Comparison of ENCODE assay signal across 24 cellular contexts in genomic region chr1:167126317-167126716, GRCh38. TPM values are rescaled to one million over a fixed set of nuclear protein-coding genes. Genes with fewer than 3 reads are reported as not detected.
A peak's percentile ranks its signal among the peaks of the same experiment; 100 is the strongest.
DNase-seq lines count a peak whose midpoint lies in the region; ATAC-seq, FAIRE-seq and TF ChIP-seq lines count a peak whose summit lies in the region.
"Had no signal": no experiment of that assay in that cellular context is flagged by ENCODE, and none has a peak within 500 bp of the region (broad histone marks: within the 10 kb centered on the region; RNA-seq: fewer than 3 reads in every experiment).

No MANE protein-coding gene starts in this region.

- H3K79me2 ChIP-seq in H1 (ENCODE audit: control insufficient read depth in 1 of 2, insufficient read depth in 2 of 2, low read length in 2 of 2): no peaks in the 10 kb centered on the region

- peak overlapping the region; percentile 24 for H2AK9ac ChIP-seq in IMR-90 (replicated peaks; ENCODE audit: low read depth, low read length, poor library complexity)

- CTCF ChIA-PET in IMR-90 (lab: Yijun Ruan, JAX): no interaction called here
- CTCF ChIA-PET in H1 (lab: Charles Lee; ENCODE audit: partially characterized antibody): interaction anchor here (0.8 to 8.0 kb wide), 9 partner anchors 10 to 66 kb away, joined by 3 to 81 read pairs (median 4); no protein-coding TSS in a partner anchor

- H3K14ac ChIP-seq in IMR-90 (replicated peaks; ENCODE audit: low read depth, low read length) (no peak overlapping the region), H1 (ENCODE audit: insufficient read length) (no peak overlapping the region)

- in situ Hi-C loops in IMR-90 (cut with MboI; ENCODE audit: low sequenced_read_pairs): no loop called here

- H4K5ac ChIP-seq in IMR-90 (ENCODE audit: low read depth, low read length) (no peak overlapping the region), H1 (ENCODE audit: insufficient read length, low read depth, low read length) (no peak overlapping the region)

- H2BK120ac ChIP-seq in IMR-90 (ENCODE audit: low read depth, low read length) (no peak overlapping the region), H1 (replicated peaks; ENCODE audit: low read depth, low read length) (no peak overlapping the region)

- H3K23ac ChIP-seq in IMR-90 (ENCODE audit: low read depth, low read length) (no peak overlapping the region), H1 (ENCODE audit: insufficient read length) (no peak overlapping the region)

- H2BK15ac ChIP-seq in IMR-90 (ENCODE audit: low read depth, low read length) (no peak overlapping the region), H1 (ENCODE audit: low read length) (no peak overlapping the region)

- H3K4ac ChIP-seq in IMR-90 (ENCODE audit: low read depth, low read length): no peak overlapping the region
- H3K4ac ChIP-seq in H1 (replicated peaks; ENCODE audit: insufficient read length, low read depth, low read length): no peak overlapping the region

- H3K9me3 ChIP-seq in IMR-90 (ENCODE audit: control insufficient read depth, insufficient read depth, low read length): no peaks in the 10 kb centered on the region
- H3K9me3 ChIP-seq in H1 (ENCODE audit: insufficient read depth in 2 of 2, low read depth in 1 of 2, low read length in 1 of 2): no peaks in the 10 kb centered on the region
- H3K9me3 ChIP-seq in psoas muscle: no peaks in the 10 kb centered on the region
- H3K9me3 ChIP-seq: SJCRH30 had no signal

- peaks cover 5% of the 10 kb centered on the region for H3K23me2 ChIP-seq in H1 (ENCODE audit: low read depth, low read length)

- no peaks in the 10 kb centered on the region for H3K9me1 ChIP-seq in IMR-90 (ENCODE audit: insufficient read depth, low read length)

- H3K27ac ChIP-seq in C4-2B (peak overlapping the region; percentile 73), IMR-90 (ENCODE audit: insufficient read depth, low read length) (no peak overlapping the region), H1 (ENCODE audit: low read depth, low read length) (no peak overlapping the region), psoas muscle (peak overlapping the region; percentile 12)
- H3K27ac ChIP-seq: HL-60, PC-9, SJCRH30 had no signal

- H2BK20ac ChIP-seq in IMR-90 (ENCODE audit: low read depth, low read length): no peak overlapping the region
- H2BK20ac ChIP-seq in H1 (ENCODE audit: low read length): no peak overlapping the region

- H3K56ac ChIP-seq in IMR-90 (ENCODE audit: extremely low read depth, insufficient read depth, low read length): no peak overlapping the region
- H3K56ac ChIP-seq in H1 (replicated peaks; ENCODE audit: insufficient read length, low read depth, low read length): no peak overlapping the region

- dilution Hi-C loops in IMR-90 (cut with HindIII; ENCODE audit: low sequenced_read_pairs, unreplicated experiment): no loop called here

- H3K4me3 ChIP-seq in IMR-90 (ENCODE audit: insufficient read depth, low read depth, low read length) (no peak overlapping the region), H1 (ENCODE audit: extremely low read depth in 1 of 4, insufficient read depth in 2 of 4, low read depth in 3 of 4, low read length in 4 of 4) (no peak overlapping the region), psoas muscle (no peak overlapping the region)
- H3K4me3 ChIP-seq: PC-9, SJCRH30 had no signal

- H2BK5ac ChIP-seq in IMR-90 (ENCODE audit: low read depth, low read length, poor library complexity, severe bottlenecking): no peak overlapping the region
- H2BK5ac ChIP-seq in H1 (ENCODE audit: low read depth, low read length): no peak overlapping the region; the same call in 1 of the 2 replicates

- no peak overlapping the region for H2AK5ac ChIP-seq in IMR-90 (ENCODE audit: low read depth, low read length)
- no peak overlapping the region for H2AK5ac ChIP-seq in H1 (ENCODE audit: low read depth, low read length)

- BruUV-seq in IMR-90 (replicated peaks; lab: Mats Ljungman, UMichigan): no TSS peak

- TF ChIP-seq RAD21 in IMR-90 (IDR thresholded peaks at IDR 0.05; ENCODE audit: low read length): no peak
- no peak for TF ChIP-seq RAD21 in H1 (IDR thresholded peaks at IDR 0.05 in 1 of 2, conservative IDR thresholded peaks at IDR 0.05 in 1 of 2; ENCODE audit: low read depth in 2 of 2, low read length in 2 of 2)

- no peak overlapping the region for H2AFZ ChIP-seq in IMR-90 (replicated peaks; ENCODE audit: low read length, poor library complexity)
- H2AFZ ChIP-seq in H1 (ENCODE audit: low read length): no peak overlapping the region
- H2AFZ ChIP-seq: PC-9 had no signal

- no peak overlapping the region for H3K4me2 ChIP-seq in IMR-90 (ENCODE audit: low read depth, low read length)
- H3K4me2 ChIP-seq in H1 (ENCODE audit: insufficient read depth in 1 of 2, low read depth in 2 of 2, low read length in 2 of 2): no peak overlapping the region
- H3K4me2 ChIP-seq: PC-9 had no signal

- H3K9ac ChIP-seq in IMR-90 (ENCODE audit: low read depth, low read length) (no peak overlapping the region), H1 (replicated peaks in 1 of 4; ENCODE audit: extremely low read depth in 1 of 4, low read depth in 3 of 4, low read length in 3 of 4) (no peak overlapping the region)

- TF ChIP-seq POLR2A in IMR-90 (IDR thresholded peaks at IDR 0.05; ENCODE audit: low read depth, low read length) (no peak), H1 (IDR thresholded peaks at IDR 0.05; ENCODE audit: control extremely low read depth in 1 of 2, low read depth in 2 of 2, low read length in 2 of 2) (no peak)

- H4K20me1 ChIP-seq in IMR-90 (ENCODE audit: insufficient read depth, low read length) (no peaks in the 10 kb centered on the region), H1 (replicated peaks in 1 of 2; ENCODE audit: control insufficient read depth in 1 of 2, insufficient read depth in 2 of 2, low read length in 2 of 2) (no peaks in the 10 kb centered on the region)

- TF ChIP-seq EP300 in H1 (IDR thresholded peaks at IDR 0.05; ENCODE audit: borderline replicate concordance in 1 of 2, low read depth in 2 of 2, low read length in 2 of 2): no peak

- H3K79me1 ChIP-seq in IMR-90 (ENCODE audit: low read depth in 1 of 2, low read length in 2 of 2) (no peaks in the 10 kb centered on the region), H1 (ENCODE audit: low read depth, low read length) (no peaks in the 10 kb centered on the region)

- no peak overlapping the region for H2BK12ac ChIP-seq in H1 (ENCODE audit: low read depth, low read length)

- no peak overlapping the region for H4K8ac ChIP-seq in IMR-90 (ENCODE audit: low read depth in 2 of 2, low read length in 2 of 2)
- H4K8ac ChIP-seq in H1 (ENCODE audit: extremely low read depth, insufficient read depth, low read length): 0 out of 2 replicates have a peak overlapping the region, but pooled peaks have one; percentile 4

- POLR2A ChIA-PET in IMR-90 (lab: Charles Lee; ENCODE audit: unreplicated experiment) (no interaction called here), H1 (lab: Charles Lee; ENCODE audit: partially characterized antibody) (interaction anchor here (0.6 to 4.3 kb wide), 3 partner anchors 9 to 420 kb away, joined by 3 to 20 read pairs (median 13); partner anchors contain the start of gene POU2F1)

- H4K91ac ChIP-seq in IMR-90 (ENCODE audit: insufficient read depth, low read depth, low read length) (no peak overlapping the region), H1 (replicated peaks; ENCODE audit: insufficient read length, low read length) (no peak overlapping the region)

- no peak for ATAC-seq in IMR-90 (ENCODE audit: low read depth)
- no peak for ATAC-seq in psoas muscle
- no peak for ATAC-seq in SK-N-SH treated with all-trans-retinoic acid at 6 μM for 48 hours
- no peak for ATAC-seq in GM19397 (IDR thresholded peaks at IDR 0.05; ENCODE audit: unreplicated experiment)
- ATAC-seq: HCT116, Right ventricle myocardium inferior had no signal

- DNase-seq in IMR-90: no peak
- DNase-seq in H1 (ENCODE audit: low read depth in 1 of 2, low spot score in 2 of 2): no peak
- DNase-seq in psoas muscle: no peak
- no peak for DNase-seq in DMS153 (lab: John Stamatoyannopoulos, UW)
- DNase-seq: CD8-positive, alpha-beta memory T cell; DMS 273 treated with DMSO at 0.1 percent for 48 hours; GOT3; NCI-H1092; NCI-H1417 treated with DMSO at 0.1 percent for 48 hours; NCI-H1930; NCI-H446; NCI-H524 treated with DMSO at 0.1 percent for 48 hours; NCI-H82; NK-92 treated with Interleukin-12 subunit alpha and Interleukin-12 subunit beta, amount 100 ng/mL, for 24 hours; PC-9; SJCRH30 had no signal

- WGBS in IMR-90 (ENCODE audit: extremely low coverage in 2 of 2, insufficient read length in 1 of 2), 2 experiments: 86% methylated on average over 11 of the region's 28 CpGs; no CpG with 5 or more reads in 1 of the 2 experiments
- WGBS in H1 (ENCODE audit: extremely low coverage in 1 of 2, insufficient coverage in 1 of 2, insufficient read length in 1 of 2, insufficient replicate concordance in 2 of 2, low coverage in 1 of 2, low lambda C conversion rate in 2 of 2, missing lambda C conversion rate in 1 of 2), 2 experiments: 95% methylated on average over 18 of the region's 28 CpGs; no CpG with 5 or more reads in 1 of the 2 experiments
- 89 to 94% (median 91%) methylated on average over 28 of the region's 28 CpGs for WGBS in psoas muscle, 3 donors

- H3K36me3 ChIP-seq in IMR-90 (ENCODE audit: control insufficient read depth, insufficient read depth, low read length): no peaks in the 10 kb centered on the region
- H3K36me3 ChIP-seq in H1 (ENCODE audit: control insufficient read depth in 2 of 4, insufficient read depth in 4 of 4, low read length in 3 of 4): no peaks in the 10 kb centered on the region
- peaks cover 0 to 89% of the 10 kb centered on the region in 2 donors for H3K36me3 ChIP-seq in psoas muscle (ENCODE audit: insufficient read depth in 1 of 2, low read depth in 1 of 2)

- no peak overlapping the region for H3K18ac ChIP-seq in IMR-90 (ENCODE audit: low read depth, low read length)
- H3K18ac ChIP-seq in H1 (ENCODE audit: extremely low read depth, low read length): no peak overlapping the region

- intact Hi-C loops in IMR-90 (cut with micrococcal nuclease) (no loop called here), psoas muscle (cut with DNase I) (loop anchor here (2.0 to 5.0 kb wide), 2 partner anchors 59 to 60 kb away; no protein-coding TSS in a partner anchor)

- H3K27me3 ChIP-seq in IMR-90 (ENCODE audit: control insufficient read depth, insufficient read depth, low read length) (peaks cover 8% of the 10 kb centered on the region), H1 (replicated peaks in 1 of 4; ENCODE audit: control insufficient read depth in 3 of 4, extremely low read depth in 1 of 4, insufficient read depth in 3 of 4, low read length in 3 of 4) (no peaks in the 10 kb centered on the region; a peak in 2 of 7 replicates), psoas muscle (ENCODE audit: insufficient read depth in 3 of 3, low read length in 2 of 3) (no peaks in the 10 kb centered on the region)
- H3K27me3 ChIP-seq: SJCRH30 had no signal

- FAIRE-seq in H1 (lab: Jason Lieb, UNC): no peak
- FAIRE-seq: GM18507 had no signal

- H3K4me1 ChIP-seq in IMR-90 (ENCODE audit: control insufficient read depth, insufficient read depth, low read length) (no peaks in the 10 kb centered on the region), H1 (replicated peaks in 1 of 4; ENCODE audit: control insufficient read depth in 3 of 4, insufficient read depth in 4 of 4, low read length in 3 of 4) (peaks cover 0 to 11% (median 3%) of the 10 kb centered on the region in 4 experiments; a peak in 5 of 7 replicates), psoas muscle (no peaks in the 10 kb centered on the region)
- H3K4me1 ChIP-seq: SJCRH30 had no signal

- TF ChIP-seq CTCF in C4-2B (conservative IDR thresholded peaks at IDR 0.05) (no peak), IMR-90 (conservative IDR thresholded peaks at IDR 0.05; ENCODE audit: low read depth, low read length) (no peak), H1 (IDR thresholded peaks at IDR 0.05; ENCODE audit: control extremely low read depth in 1 of 3, insufficient read depth in 1 of 3, low read depth in 1 of 3, low read length in 3 of 3) (no peak), psoas muscle (IDR thresholded peaks at IDR 0.05) (no peak)

RNA-seq across cellular contexts. Expression of gene STYXL2, which starts 32.4 kb away (rescaled TPM):
- not detected in 2 replicates for total RNA-seq in IMR-90 (2012; rRNA removed)
- polyA plus RNA-seq in IMR-90 (2012; rRNA removed): not detected in 2 replicates
- not detected in 2 replicates for polyA plus RNA-seq in IMR-90 (2012; cell fraction: cytosol; rRNA removed)
- polyA plus RNA-seq in IMR-90 (2012; cell fraction: nucleus; rRNA removed; ENCODE audit: low replicate concordance): 0.01 TPM in 1 of 2 replicates, not detected in the other
- 0.22 and 0.34 TPM in 2 replicates for total RNA-seq in H1 (2021; fragmentation: NEBNext Ultra II Directional; extraction: Animal tissue kit (Norgen Biotek cat#: 25700))
- polyA plus RNA-seq in H1 (2011; rRNA removed): 0.09 and 0.14 TPM in 2 replicates
- polyA plus RNA-seq in H1 (2011; cell fraction: cytosol; rRNA removed): 0.18 TPM
- polyA plus RNA-seq in H1 (2011; cell fraction: nucleus; rRNA removed): 0.26 TPM
- 0.37 to 0.55 TPM (median 0.52 TPM) in 4 replicates for polyA plus RNA-seq in H1 (2012, experiment 1 of 2)
- polyA plus RNA-seq in H1 (2012, experiment 2 of 2): 0.04 TPM
- polyA plus RNA-seq in H1 (2013, experiment 1 of 2): 0.10 TPM
- polyA plus RNA-seq in H1 (2013, experiment 2 of 2): 0.11 TPM
- polyA minus RNA-seq in H1 (2011; rRNA and poly(A)+ RNA removed): 0.15 and 0.47 TPM in 2 replicates
- polyA minus RNA-seq in H1 (2011; cell fraction: cytosol; rRNA and poly(A)+ RNA removed): 1.1 TPM
- polyA minus RNA-seq in H1 (2011; cell fraction: nucleus; rRNA and poly(A)+ RNA removed): 0.10 TPM
- 100 to 1,000 TPM; 134 to 205 (median 143) TPM for total RNA-seq in psoas muscle
- 10 to 100 TPM; 15.2 to 56.0 (median 52.5) TPM for polyA plus RNA-seq in psoas muscle
- total RNA-seq: A673; CD8-positive, alpha-beta memory T cell; PC-9 had no signal
- polyA plus RNA-seq: CD8-positive, alpha-beta memory T cell had no signal

RNA-seq across cellular contexts. Expression of gene GPA33, which starts 36.1 kb away (rescaled TPM):
- total RNA-seq in IMR-90 (2012; rRNA removed): not detected in 2 replicates
- not detected in 2 replicates for polyA plus RNA-seq in IMR-90 (2012; rRNA removed)
- polyA plus RNA-seq in IMR-90 (2012; cell fraction: cytosol; rRNA removed): not detected in 2 replicates
- polyA plus RNA-seq in IMR-90 (2012; cell fraction: nucleus; rRNA removed; ENCODE audit: low replicate concordance): not detected in 2 replicates
- 0.11 and 0.19 TPM in 2 replicates for total RNA-seq in H1 (2021; fragmentation: NEBNext Ultra II Directional; extraction: Animal tissue kit (Norgen Biotek cat#: 25700))
- polyA plus RNA-seq in H1 (2011; rRNA removed): 0.67 and 0.74 TPM in 2 replicates
- polyA plus RNA-seq in H1 (2011; cell fraction: cytosol; rRNA removed): 0.61 TPM
- 1.5 TPM for polyA plus RNA-seq in H1 (2011; cell fraction: nucleus; rRNA removed)
- 0.29 to 0.38 TPM (median 0.34 TPM) in 4 replicates for polyA plus RNA-seq in H1 (2012, experiment 1 of 2)
- 0.35 TPM for polyA plus RNA-seq in H1 (2012, experiment 2 of 2)
- polyA plus RNA-seq in H1 (2013, experiment 1 of 2): 0.22 TPM
- 0.28 TPM for polyA plus RNA-seq in H1 (2013, experiment 2 of 2)
- polyA minus RNA-seq in H1 (2011; rRNA and poly(A)+ RNA removed): 0.28 and 0.85 TPM in 2 replicates
- 2.0 TPM for polyA minus RNA-seq in H1 (2011; cell fraction: cytosol; rRNA and poly(A)+ RNA removed)
- polyA minus RNA-seq in H1 (2011; cell fraction: nucleus; rRNA and poly(A)+ RNA removed): 0.80 TPM
- 1 to 10 TPM in 1 of 4 donors, under 1 TPM in 2, not detected in 1; 0.12 to 2.2 (median 0.27) TPM for total RNA-seq in psoas muscle
- polyA plus RNA-seq in psoas muscle: under 1 TPM in 2 of 3 donors, not detected in 1; 0.06 to 0.10 TPM
- total RNA-seq: A673, PC-9 had no signal

Comparison
In these comparisons a context has a peak if more than half of its experiments do, and no peak if none do; other contexts are left out.
1. H3K27ac ChIP-seq: peak in C4-2B (single experiment) and psoas muscle (single experiment); none in IMR-90 (single experiment) and H1 (single experiment).
2. RNA of gene STYXL2, which starts 32.4 kb away (total RNA-seq): 134 to 205 TPM in psoas muscle; 0.22 to 0.34 TPM in H1 and not detected in IMR-90; every median in the first group is over 100 times any median in the second.